16 cellular contexts compared by ENCODE assay signal in genomic region chr16:84359326-84359725, GRCh38. TPM values are rescaled to one million over a fixed set of nuclear protein-coding genes. Genes with fewer than 3 reads are reported as not detected.
"Had no signal": no experiment of that assay in that cellular context is flagged by ENCODE, and none has a peak within 500 bp of the region (broad histone marks: within the 10 kb centered on the region; RNA-seq: fewer than 3 reads in every experiment).

No MANE protein-coding gene starts in this region.

- H3K27ac ChIP-seq: gastroesophageal sphincter, heart right ventricle, lower lobe of right lung, ovary, tibial nerve had no signal

- H3K4me3 Mint-ChIP-seq: activated B cell treated with CpG ODN at 0.5 μM for 24 hours; activated naive CD8-positive, alpha-beta T cell; activated T-cell treated with anti-CD3 and anti-CD28 coated beads, Interleukin-2, amount 50 U/mL, for 24 hours had no signal

- H3K9me3 ChIP-seq: gastroesophageal sphincter, heart right ventricle, lower lobe of right lung, ovary, tibial nerve had no signal

- H3K36me3 ChIP-seq: gastroesophageal sphincter, heart right ventricle, lower lobe of right lung, ovary, tibial nerve had no signal

- H3K9me3 Mint-ChIP-seq: activated B cell treated with CpG ODN at 0.5 μM for 24 hours; activated T-cell treated with anti-CD3 and anti-CD28 coated beads, Interleukin-2, amount 50 U/mL, for 24 hours; neural crest cell had no signal

- H3K4me3 ChIP-seq: gastroesophageal sphincter, heart right ventricle, lower lobe of right lung, ovary, tibial nerve had no signal

- H3K27me3 ChIP-seq: gastroesophageal sphincter, ovary, tibial nerve had no signal

- H3K27me3 Mint-ChIP-seq: activated naive CD8-positive, alpha-beta T cell had no signal

- H3K27ac Mint-ChIP-seq: activated B cell treated with CpG ODN at 0.5 μM for 24 hours; activated naive CD8-positive, alpha-beta T cell had no signal

- DNase-seq: activated B cell treated with CpG ODN at 0.5 μM for 24 hours; activated gamma-delta T cell; activated T-cell treated with anti-CD3 and anti-CD28 coated beads, Interleukin-2, amount 50 U/mL, for 24 hours; heart right ventricle; lower lobe of right lung; ovary; SIG-M5; stimulated activated CD4-positive, alpha-beta T cell treated with anti-CD3 and anti-CD28 coated beads, Interleukin-1b, Interleukin-23, amount 100 ng/mL, for 48 hours had no signal

- ATAC-seq: gastroesophageal sphincter, heart right ventricle, lower lobe of right lung had no signal

- H3K4me1 Mint-ChIP-seq: activated B cell treated with CpG ODN at 0.5 μM for 24 hours had no signal

- H3K36me3 Mint-ChIP-seq: activated naive CD8-positive, alpha-beta T cell had no signal

RNA-seq across cellular contexts. Expression of gene ATP2C2, which starts 9.0 kb away (rescaled TPM):
- total RNA-seq: activated B cell treated with CpG ODN at 0.5 μM for 24 hours; chondrocyte; dermis microvascular lymphatic vessel endothelial cell; heart right ventricle; subcutaneous adipose tissue; T-helper 1 cell treated with Interleukin-12 subunit alpha and Interleukin-12 subunit beta and Interleukin-4 antibody, amounts not matched to agents 30 ng/mL and 1 ng/mL, for 36 hours; tibial nerve had no signal
